ENCODE assay signal across 23 cellular contexts in genomic region chr20:4344660-4345059, GRCh38.
"Had no signal": no experiment of that assay in that cellular context is flagged by ENCODE, and none has a peak within 500 bp of the region (broad histone marks: within the 10 kb centered on the region; RNA-seq: fewer than 3 reads in every experiment).

No MANE protein-coding gene starts in this region.

- H3K27me3 ChIP-seq: sigmoid colon, suprapubic skin, thyroid gland, uterus had no signal

- FAIRE-seq: endothelial cell of umbilical vein, frontal cortex, islet of Langerhans, small intestine had no signal

- H3K4me3 Mint-ChIP-seq: endodermal cell; naive thymus-derived CD8-positive, alpha-beta T cell; type B pancreatic cell had no signal

- H3K9me3 ChIP-seq: heart left ventricle, mucosa of descending colon, neutrophil, sigmoid colon, suprapubic skin, thyroid gland, uterus had no signal

- H3K9me3 Mint-ChIP-seq: endodermal cell, type B pancreatic cell had no signal

- H3K36me3 Mint-ChIP-seq: naive thymus-derived CD8-positive, alpha-beta T cell; type B pancreatic cell had no signal

- ATAC-seq: heart left ventricle; mucosa of descending colon; naive thymus-derived CD8-positive, alpha-beta T cell; stimulated activated naive CD8-positive, alpha-beta T cell treated with anti-CD3 and anti-CD28 coated beads, Interleukin-15, Interleukin-2, amounts not matched to agents 100 U/mL and 50 U/mL, for 24 hours had no signal

- H3K36me3 ChIP-seq: heart left ventricle, neutrophil, sigmoid colon, suprapubic skin, thyroid gland, uterus had no signal

- H3K4me1 Mint-ChIP-seq: endodermal cell had no signal

- H3K4me3 ChIP-seq: coronary artery, heart left ventricle, mucosa of descending colon, sigmoid colon, suprapubic skin, thyroid gland, uterus had no signal

- DNase-seq: effector CD4-positive, alpha-beta T cell; erythroblast; heart left ventricle; hippocampal formation; kidney glomerular epithelial cell; mammary epithelial cell; mucosa of descending colon; naive thymus-derived CD8-positive, alpha-beta T cell; posterior cingulate gyrus; sigmoid colon; small intestine; stimulated activated CD4-positive, alpha-beta T cell treated with anti-CD3 and anti-CD28 coated beads, Interleukin-12 subunit alpha, Interleukin-12 subunit beta, amount 100 ng/mL, for 4 hours; stimulated activated naive CD8-positive, alpha-beta T cell treated with anti-CD3 and anti-CD28 coated beads, Interleukin-15, Interleukin-2, amounts not matched to agents 100 U/mL and 50 U/mL, for 24 hours; thyroid gland; uterus had no signal

- H3K27ac ChIP-seq: coronary artery, heart left ventricle, neutrophil, sigmoid colon, suprapubic skin, thyroid gland, uterus had no signal

- H3K27ac Mint-ChIP-seq: endodermal cell; naive thymus-derived CD8-positive, alpha-beta T cell; type B pancreatic cell had no signal

- H3K4me1 ChIP-seq: heart left ventricle, suprapubic skin, uterus had no signal
